1 cellular context compared by ENCODE assay signal in the genomic region with DNA sequence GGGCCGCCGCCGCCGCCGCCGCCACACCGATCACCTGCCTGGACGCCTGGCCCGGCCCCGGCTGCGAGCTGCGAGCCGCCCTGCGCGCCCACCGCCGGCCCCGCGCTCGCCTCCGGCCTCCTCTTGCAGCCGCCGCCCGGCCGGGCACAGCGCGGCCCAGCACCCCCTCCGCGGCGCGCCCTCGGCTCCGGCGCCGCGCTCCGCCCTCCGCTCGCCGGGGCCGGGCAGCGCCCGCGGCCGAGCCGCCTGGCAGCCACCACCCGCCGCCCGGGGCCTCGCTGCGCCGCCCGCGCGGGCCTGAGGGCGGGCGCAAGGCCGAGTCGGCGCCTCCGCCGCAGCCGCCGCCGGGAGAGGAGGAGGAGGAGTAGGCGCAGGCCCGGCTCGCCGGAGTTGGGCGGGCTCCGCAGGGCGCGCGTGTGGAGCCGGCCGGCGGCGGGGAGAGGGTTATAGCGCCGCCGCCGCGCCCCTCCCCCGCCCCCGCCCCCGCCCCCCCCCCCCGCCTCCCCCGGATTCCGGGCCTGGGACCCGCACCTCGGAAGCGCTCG.
TF ChIP-seq lines count a peak whose summit lies in the region.

A gene (minus strand): TSS at position 418 of the 545 bp plus-strand sequence. CDS start 845 bp downstream, outside the sequence.

TF ChIP-seq in H1, 55 proteins besides CTCF, POLR2A, EP300 and RAD21:
- TF ChIP-seq JUN (IDR thresholded peaks at IDR 0.05; ENCODE audit: low read depth, low read length) = no peak
- peak; percentile 46; the same call in 1 of the 2 replicates for TF ChIP-seq TAF1 (IDR thresholded peaks at IDR 0.05; ENCODE audit: low read depth, low read length)
